In the genomic region with DNA sequence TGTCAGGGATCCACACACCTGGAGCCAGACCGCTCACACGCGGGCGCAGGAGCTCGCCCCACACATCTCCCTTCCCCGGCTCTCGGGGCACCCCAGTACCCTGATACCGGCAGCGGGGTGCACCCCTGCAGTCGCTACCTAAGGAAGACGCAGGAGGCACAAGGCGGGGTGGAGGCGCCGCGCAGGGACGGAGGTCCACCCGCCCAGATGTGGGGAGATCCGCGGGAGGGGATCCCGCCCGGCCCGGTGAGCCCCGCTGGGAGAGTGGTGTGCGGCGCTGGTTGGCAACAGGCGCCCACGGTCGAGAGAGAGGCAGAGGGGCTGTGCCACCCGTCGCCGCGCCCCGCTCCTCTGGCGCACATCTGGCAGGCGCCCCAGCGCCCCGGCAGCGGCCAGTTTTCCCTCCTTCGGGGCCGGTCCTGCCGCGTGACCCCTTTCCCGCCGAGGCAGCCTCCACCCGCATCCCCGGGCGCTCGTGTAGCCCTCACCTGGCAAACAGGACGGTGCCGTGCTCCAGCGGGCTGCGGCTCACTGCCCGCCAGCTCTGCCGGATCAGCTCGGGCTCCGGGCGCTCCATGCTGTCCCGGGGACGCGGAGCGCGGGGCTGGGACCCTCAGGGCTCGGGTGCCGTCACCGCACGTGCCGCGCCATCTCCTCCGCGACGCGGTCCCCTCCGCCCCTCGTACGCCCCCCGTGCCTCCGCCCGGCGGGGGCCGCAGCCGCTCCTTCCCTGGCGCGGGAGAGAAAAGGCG, we compare ENCODE assay signal across 2 cellular contexts.
TF ChIP-seq lines count a peak whose summit lies in the region.

No MANE protein-coding gene starts in this region.

TF ChIP-seq in GM23338, 12 proteins besides CTCF, POLR2A, EP300 and RAD21:
- TF ChIP-seq EZH2phosphoT487 (IDR thresholded peaks at IDR 0.05; ENCODE audit: unreplicated experiment) (peak; percentile 22), EZH2 (IDR thresholded peaks at IDR 0.05; ENCODE audit: low read depth, unreplicated experiment) (peak; percentile 61), NANOG (IDR thresholded peaks at IDR 0.05; ENCODE audit: borderline replicate concordance) (no peak), STAT1 (IDR thresholded peaks at IDR 0.05; ENCODE audit: unreplicated experiment) (no peak)

TF ChIP-seq in neural cell, 6 proteins besides CTCF, POLR2A, EP300 and RAD21:
- TF ChIP-seq EZH2 (IDR thresholded peaks at IDR 0.05; ENCODE audit: borderline replicate concordance, insufficient read depth, low read length, poor library complexity, severe bottlenecking) (peak; percentile 42), POLR2AphosphoS5 (IDR thresholded peaks at IDR 0.05) (peak; percentile 14), MXI1 (conservative IDR thresholded peaks at IDR 0.05; ENCODE audit: poor library complexity, severe bottlenecking) (no peak), SMC3 (conservative IDR thresholded peaks at IDR 0.05; ENCODE audit: poor library complexity) (no peak)
